Comparison of ENCODE assay signal across 13 cellular contexts in genomic region chr15:22418666-22419065, GRCh38. TPM values are rescaled to one million over a fixed set of nuclear protein-coding genes. Genes with fewer than 3 reads are reported as not detected.
A peak's percentile ranks its signal among the peaks of the same experiment; 100 is the strongest.
DNase-seq lines count a peak whose midpoint lies in the region; ATAC-seq, FAIRE-seq and TF ChIP-seq lines count a peak whose summit lies in the region.
"Not testable (repeated sequence)": the region's sequence is repeated elsewhere in the genome, so short reads cannot be mapped to it uniquely, and the experiment has no call there.
"Had no signal": no experiment of that assay in that cellular context is flagged by ENCODE, and none has a peak within 500 bp of the region (broad histone marks: within the 10 kb centered on the region; RNA-seq: fewer than 3 reads in every experiment).

No MANE protein-coding gene starts in this region.

- not testable (repeated sequence) for TF ChIP-seq POLR2A in A549 (IDR thresholded peaks at IDR 0.05; ENCODE audit: low read length); spleen (IDR thresholded peaks at IDR 0.05)

- ATAC-seq in A549 (peak; percentile 96), SK-N-SH treated with all-trans-retinoic acid at 6 μM for 48 hours (peak; percentile 57; the same call in 2 of the 3 replicates), Right ventricle myocardium superior (ENCODE audit: poor library complexity) (peak; percentile 93), lower lobe of right lung (peak in 1 of 2 donors; percentile 84), aorta (ENCODE audit: low FRiP score) (peak; percentile 52)

- not testable (repeated sequence) for H3K4me1 ChIP-seq in A549; lower lobe of right lung; spleen; aorta (ENCODE audit: control insufficient read depth in 1 of 2, insufficient read depth in 2 of 2, low read length in 2 of 2)

- FAIRE-seq in A549 (lab: Jason Lieb, UNC) = not testable (repeated sequence)

- H3K36me3 ChIP-seq in lower lobe of right lung; spleen; aorta (ENCODE audit: control insufficient read depth in 1 of 2, insufficient read depth in 2 of 2, low read length in 1 of 2): not testable (repeated sequence)

- POLR2A ChIA-PET in A549 (lab: Yijun Ruan, JAX) = interaction anchor here (0.6 kb wide), 1 partner anchor 182 kb away, joined by 4 read pairs; no protein-coding TSS in a partner anchor

- H3K9me3 ChIP-seq in A549; lower lobe of right lung; spleen; aorta (ENCODE audit: control insufficient read depth, low read length): not testable (repeated sequence)

- H3K27me3 ChIP-seq in lower lobe of right lung (ENCODE audit: low read depth); spleen (replicated peaks in 1 of 7); aorta (ENCODE audit: control insufficient read depth in 1 of 2, insufficient read depth in 2 of 2, low read length in 1 of 2): not testable (repeated sequence)

- peak overlapping the region; percentile 28; the same call in 1 of the 3 replicates for H3K4me3 ChIP-seq in A549
- not testable (repeated sequence) for H3K4me3 ChIP-seq in lower lobe of right lung; spleen; aorta (ENCODE audit: low read length in 2 of 2)

- CTCF ChIA-PET in A549 (lab: Yijun Ruan, JAX) = not testable (repeated sequence)

- not testable (repeated sequence) for H3K27ac ChIP-seq in A549; lower lobe of right lung; spleen; aorta (ENCODE audit: low read depth in 1 of 2, low read length in 2 of 2)

- not testable (repeated sequence) for TF ChIP-seq RAD21 in A549 (conservative IDR thresholded peaks at IDR 0.05 in 1 of 2, IDR thresholded peaks at IDR 0.05 in 1 of 2)

- not testable (repeated sequence) for TF ChIP-seq CTCF in A549 (IDR thresholded peaks at IDR 0.05); lower lobe of right lung (IDR thresholded peaks at IDR 0.05); spleen (IDR thresholded peaks at IDR 0.05 in 8 of 11, conservative IDR thresholded peaks at IDR 0.05 in 3 of 11)

- DNase-seq in A549 (ENCODE audit: low read depth in 1 of 2, low spot score in 1 of 2) = peak in 1 of 2 experiments; percentile 5
- DNase-seq in M059J (ENCODE audit: low read depth) = peak; percentile 9
- DNase-seq in Right ventricle myocardium superior = peak; percentile 41
- DNase-seq in inferior parietal cortex (ENCODE audit: extremely low spot score) = peak; percentile 0
- peak; percentile 39 for DNase-seq in lower lobe of right lung
- DNase-seq in spleen = peak; percentile 27
- DNase-seq in aorta = peak in 1 of 2 donors; percentile 46

- H3K4me2 ChIP-seq in A549 = peak overlapping the region; percentile 51; the same call in 2 of the 3 replicates

- 67% methylated on average over 18 of the region's 33 CpGs for WGBS in A549 (ENCODE audit: missing lambda C conversion rate)
- WGBS in spleen, 5 donors = 38 to 91% (median 82%) methylated on average over 9 to 16 of the region's 33 CpGs; no CpG with 5 or more reads in 1 of the 5 donors
- WGBS in aorta, 2 donors = 27 to 87% methylated on average over 14 to 17 of the region's 33 CpGs

- TF ChIP-seq EP300 in A549 (IDR thresholded peaks at IDR 0.05) = not testable (repeated sequence)

- intact Hi-C loops in Right ventricle myocardium superior (cut with DNase I); lower lobe of right lung (cut with DNase I); spleen (cut with DNase I; ENCODE audit: low total_unique reads); aorta (cut with DNase I): not testable (repeated sequence)

RNA-seq across cellular contexts. Expression of gene GOLGA6L22, which starts 40.0 kb away (rescaled TPM):
- polyA plus RNA-seq in A549 (2011; rRNA removed) (not detected in 2 replicates), A549 (2017; fragmentation: RNase III; extraction: RNeasy Plus Mini Kit Qiagen cat#74134 plus additional on column Dnase treatment) (not detected in 3 replicates), spleen (under 1 TPM in 1 of 3 donors, not detected in 2; 0.02 TPM), aorta (not detected)
- not detected in 2 replicates for polyA plus RNA-seq in A549 (2012; cell fraction: cytosol; rRNA removed)
- polyA plus RNA-seq in A549 (2012; cell fraction: nucleus; rRNA removed) = not detected in 2 replicates
- polyA minus RNA-seq in A549 (2011; rRNA and poly(A)+ RNA removed) = not detected in 2 replicates
- total RNA-seq in M059J (2014; rRNA removed; shearing (Covaris generic)) = not detected in 2 replicates
- total RNA-seq in Right ventricle myocardium superior (not detected), lower lobe of right lung (not detected), spleen (not detected), aorta (not detected)
- total RNA-seq: CD4-positive, CD25-positive, alpha-beta regulatory T cell; H4; IMR-90; SJCRH30 had no signal
- polyA plus RNA-seq: BJ; CD4-positive, CD25-positive, alpha-beta regulatory T cell; IMR-90 had no signal
